ENCODE assay signal across 16 cellular contexts in genomic region chr2:236872971-236873370, GRCh38.
A peak's percentile ranks its signal among the peaks of the same experiment; 100 is the strongest.
DNase-seq lines count a peak whose midpoint lies in the region; ATAC-seq and TF ChIP-seq lines count a peak whose summit lies in the region.
"Had no signal": no experiment of that assay in that cellular context is flagged by ENCODE, and none has a peak within 500 bp of the region (broad histone marks: within the 10 kb centered on the region; RNA-seq: fewer than 3 reads in every experiment).

No MANE protein-coding gene starts in this region.

- CTCF ChIA-PET in PC-3 (lab: Charles Lee): interaction anchor here (0.6 kb wide), 1 partner anchor 155 kb away, joined by 3 read pairs; no protein-coding TSS in a partner anchor

- intact Hi-C loops in PC-3 (cut with micrococcal nuclease) (loop anchor here (10.0 kb wide), 2 partner anchors 98 to 152 kb away; no protein-coding TSS in a partner anchor), psoas muscle (cut with DNase I) (no loop called here)

- H2AFZ ChIP-seq in PC-3 (ENCODE audit: low read length) (no peak overlapping the region), mesenchymal stem cell (ENCODE audit: low read depth, low read length) (no peak overlapping the region)

- H2AK5ac ChIP-seq in mesenchymal stem cell (ENCODE audit: low read length, severe bottlenecking): no peak overlapping the region

- H3K9me3 ChIP-seq in PC-3 (ENCODE audit: low read length): no peaks in the 10 kb centered on the region
- H3K9me3 ChIP-seq in mesenchymal stem cell (ENCODE audit: control insufficient read depth, low read length): no peaks in the 10 kb centered on the region
- no peaks in the 10 kb centered on the region for H3K9me3 ChIP-seq in psoas muscle

- H3K4me2 ChIP-seq in PC-3 (ENCODE audit: low read length) (no peak overlapping the region), mesenchymal stem cell (ENCODE audit: low read length, poor library complexity, severe bottlenecking) (no peak overlapping the region)

- H2BK5ac ChIP-seq in mesenchymal stem cell (ENCODE audit: low read depth, low read length, poor library complexity, severe bottlenecking): no peak overlapping the region

- 87% methylated on average over 8 of the region's 8 CpGs for WGBS in mesenchymal stem cell
- WGBS in psoas muscle, 3 donors: 34 to 58% (median 36%) methylated on average over 8 of the region's 8 CpGs

- no peak overlapping the region; the same call in 1 of the 2 replicates for H3K9ac ChIP-seq in PC-3 (ENCODE audit: low read length)
- H3K9ac ChIP-seq in mesenchymal stem cell (ENCODE audit: low read length): no peak overlapping the region

- H2BK12ac ChIP-seq in mesenchymal stem cell (ENCODE audit: low read length in 2 of 2): peak overlapping the region; percentile 60 to 94

- BruUV-seq in PC-3 (replicated peaks; lab: Mats Ljungman, UMichigan): no TSS peak

- H2BK120ac ChIP-seq in mesenchymal stem cell (ENCODE audit: low read depth, low read length): no peak overlapping the region

- ATAC-seq in PC-3 (no peak), psoas muscle (peak in 3 of 4 donors; percentile 48 to 69 (median 50))

- H3K18ac ChIP-seq in mesenchymal stem cell (ENCODE audit: low read depth in 1 of 2, low read length in 2 of 2): peak overlapping the region; percentile 7 to 25

- peak overlapping the region; percentile 70 for H4K91ac ChIP-seq in mesenchymal stem cell (ENCODE audit: low read length)

- H3K14ac ChIP-seq in mesenchymal stem cell (ENCODE audit: low read length in 2 of 2): no peak overlapping the region

- no peaks in the 10 kb centered on the region for H4K20me1 ChIP-seq in PC-3 (ENCODE audit: low read length)

- H4K8ac ChIP-seq in mesenchymal stem cell (ENCODE audit: low read length): no peak overlapping the region

- H3K9me2 ChIP-seq in PC-3 (replicated peaks; ENCODE audit: low read length): no peaks in the 10 kb centered on the region

- no peaks in the 10 kb centered on the region for H3K79me2 ChIP-seq in PC-3 (ENCODE audit: low read length)

- H3K36me3 ChIP-seq in PC-3 (ENCODE audit: low read depth, low read length) (no peaks in the 10 kb centered on the region), mesenchymal stem cell (ENCODE audit: control insufficient read depth in 1 of 2, insufficient read depth in 2 of 2, low read depth in 1 of 2, low read length in 2 of 2) (no peaks in the 10 kb centered on the region), psoas muscle (ENCODE audit: insufficient read depth in 1 of 2, low read depth in 1 of 2) (no peaks in the 10 kb centered on the region)

- H3K4me3 ChIP-seq in PC-3 (ENCODE audit: low read length) (no peak overlapping the region), mesenchymal stem cell (ENCODE audit: insufficient read depth in 1 of 2, low read depth in 1 of 2, low read length in 2 of 2) (no peak overlapping the region), psoas muscle (no peak overlapping the region)

- DNase-seq in PC-3: no peak
- DNase-seq in dermis blood vessel endothelial cell: peak; percentile 25
- DNase-seq in mesenchymal stem cell: no peak
- DNase-seq in psoas muscle: no peak
- no peak for DNase-seq in NCI-H1092 (lab: John Stamatoyannopoulos, UW)
- DNase-seq in activated naive CD4-positive, alpha-beta T cell treated with Interleukin-2 at 50 U/mL for 16 hours: no peak
- no peak for DNase-seq in NCI-H146 treated with DMSO at 0.1 percent for 48 hours (lab: John Stamatoyannopoulos, UW; ENCODE audit: unreplicated experiment)
- DNase-seq: COR-L47, H7, IMR-90, Kasumi-1, NCI-H1105 treated with DMSO at 0.1 percent for 48 hours, NCI-H187, NCI-H226, NCI-H524 treated with DMSO at 0.1 percent for 48 hours, SHP77 treated with DMSO at 0.1 percent for 48 hours had no signal

- no peak overlapping the region for H2BK15ac ChIP-seq in mesenchymal stem cell (ENCODE audit: low read depth, poor library complexity, severe bottlenecking)

- H3K27ac ChIP-seq in PC-3 (ENCODE audit: low read length) (peak overlapping the region; percentile 90), mesenchymal stem cell (ENCODE audit: low read length, poor library complexity, severe bottlenecking) (no peak overlapping the region), psoas muscle (no peak overlapping the region)

- peak overlapping the region; percentile 20 to 54 for H3K4ac ChIP-seq in mesenchymal stem cell (ENCODE audit: low read depth in 1 of 2, low read length in 2 of 2)

- TF ChIP-seq CTCF in PC-3 (conservative IDR thresholded peaks at IDR 0.05; ENCODE audit: low read depth, low read length) (no peak), psoas muscle (IDR thresholded peaks at IDR 0.05) (no peak)

- POLR2A ChIA-PET in PC-3 (lab: Charles Lee; ENCODE audit: unreplicated experiment): no interaction called here

- H3F3A ChIP-seq in PC-3 (ENCODE audit: low read length, unreplicated experiment): peaks cover 12% of the 10 kb centered on the region

- H3K79me1 ChIP-seq in mesenchymal stem cell (replicated peaks; ENCODE audit: low read length, poor library complexity, severe bottlenecking): no peaks in the 10 kb centered on the region

- no peak overlapping the region for H3K23ac ChIP-seq in mesenchymal stem cell (ENCODE audit: low read length in 2 of 2)

- H3K4me1 ChIP-seq in PC-3 (ENCODE audit: insufficient read depth, low read length) (peaks cover 47% of the 10 kb centered on the region), mesenchymal stem cell (ENCODE audit: control insufficient read depth, insufficient read depth, low read depth, low read length) (peaks cover 2% of the 10 kb centered on the region), psoas muscle (peaks cover 8% of the 10 kb centered on the region)

- H3K27me3 ChIP-seq in PC-3 (ENCODE audit: low read length) (no peaks in the 10 kb centered on the region), mesenchymal stem cell (ENCODE audit: control insufficient read depth in 1 of 2, insufficient read depth in 1 of 2, low read length in 2 of 2) (no peaks in the 10 kb centered on the region), psoas muscle (ENCODE audit: insufficient read depth in 3 of 3, low read length in 2 of 3) (no peaks in the 10 kb centered on the region)
